Comparison of ENCODE assay signal across 8 cellular contexts in genomic region chr21:14382835-14383595, GRCh38. TPM values are rescaled to one million over a fixed set of nuclear protein-coding genes. Genes with fewer than 3 reads are reported as not detected.
DNase-seq lines count a peak whose midpoint lies in the region; ATAC-seq, FAIRE-seq and TF ChIP-seq lines count a peak whose summit lies in the region.

Gene HSPA13 (minus strand): TSS chr21:14383146. CDS start chr21:14383119, 27 bp downstream.

- DNase-seq in GM12865 (ENCODE audit: low read depth) (peak; percentile 100), NCI-H1417 (lab: John Stamatoyannopoulos, UW) (peak; percentile 99 to 100 (median 100)), T follicular helper cell (ENCODE audit: low read depth) (peak; percentile 99), adipocyte (ENCODE audit: low read depth) (peak; percentile 100), Right ventricle myocardium superior (peak; percentile 100), pancreas (peak; percentile 94 to 100 (median 98)), tibial artery (peak; percentile 100)

- ATAC-seq in HG02759 (IDR thresholded peaks at IDR 0.05; ENCODE audit: unreplicated experiment) (peak; percentile 98), Right ventricle myocardium superior (ENCODE audit: poor library complexity) (peak; percentile 100), pancreas (peak; percentile 97 to 99 (median 98))

- H3K4me3 ChIP-seq in GM12865 (ENCODE audit: low read depth, low read length) (peak within 1 kb of the TSS; percentile 90), adipocyte (ENCODE audit: low read length) (peak within 1 kb of the TSS; percentile 99), pancreas (peak within 1 kb of the TSS; percentile 56 to 83 (median 76)), tibial artery (peak within 1 kb of the TSS; percentile 67 to 81)

- peaks cover 6% of the 10 kb centered on the region for H3K36me3 ChIP-seq in adipocyte (ENCODE audit: control insufficient read depth, insufficient read depth, low read length, severe bottlenecking)
- peaks cover 0 to under 1% (median 0%) of the 10 kb centered on the region in 3 donors for H3K36me3 ChIP-seq in pancreas
- H3K36me3 ChIP-seq in tibial artery: peaks cover 2 to 7% (median 7%) of the 10 kb centered on the region in 3 donors

- H3K27me3 ChIP-seq in adipocyte (replicated peaks; ENCODE audit: control insufficient read depth, insufficient read depth, low read length) (no peaks in the 10 kb centered on the region), pancreas (no peaks in the 10 kb centered on the region), tibial artery (no peaks in the 10 kb centered on the region)

- H3K9me3 ChIP-seq in adipocyte (ENCODE audit: control insufficient read depth, low read length): no peaks in the 10 kb centered on the region
- H3K9me3 ChIP-seq in pancreas: no peaks in the 10 kb centered on the region
- no peaks in the 10 kb centered on the region for H3K9me3 ChIP-seq in tibial artery

- 0% methylated on average over 46 of the region's 46 CpGs for WGBS in pancreas, 2 donors

- intact Hi-C loops in Right ventricle myocardium superior (cut with DNase I) (no loop called here), pancreas (cut with DNase I) (no loop called here), tibial artery (cut with DNase I; ENCODE audit: low total_unique reads) (loop anchor here (10.0 kb wide), 1 partner anchor 682 kb away; the partner anchor contains the start of gene NRIP1)

- peak within 1 kb of the TSS; percentile 94 for H3K9ac ChIP-seq in adipocyte (ENCODE audit: low read length)

- H3K27ac ChIP-seq in pancreas (peak within 1 kb of the TSS; percentile 57 to 71 (median 63)), tibial artery (peak within 1 kb of the TSS; percentile 90 to 92)

- TF ChIP-seq CTCF in GM12865 (IDR thresholded peaks at IDR 0.05; ENCODE audit: insufficient read depth, low read depth, low read length, missing control alignments) (no peak), pancreas (IDR thresholded peaks at IDR 0.05) (no peak), tibial artery (IDR thresholded peaks at IDR 0.05) (no peak)

- peak; percentile 98 for FAIRE-seq in pancreas (lab: Jason Lieb, UNC)

- H3K4me1 ChIP-seq in adipocyte (ENCODE audit: control insufficient read depth, insufficient read depth, low read length) (peaks cover 14% of the 10 kb centered on the region), pancreas (peaks cover 3 to 13% (median 12%) of the 10 kb centered on the region in 3 donors), tibial artery (peaks cover 0 to 28% (median 21%) of the 10 kb centered on the region in 4 donors)

RNA-seq across cellular contexts. Expression of gene HSPA13, which starts in this region (rescaled TPM):
- total RNA-seq in Right ventricle myocardium superior (10.8 TPM), pancreas (10 to 100 TPM in 4 of 6 donors, 1 to 10 TPM in 2; 7.0 to 22.7 (median 14.0) TPM)
- polyA plus RNA-seq in pancreas: 10 to 100 TPM in 1 of 2 donors, 1 to 10 TPM in 1; 3.1 to 14.2 TPM

Comparison
In these comparisons a context has a peak if more than half of its experiments do, and no peak if none do; other contexts are left out.
1. Peak in every context shown above with its lines: DNase-seq, ATAC-seq, H3K4me3 ChIP-seq and H3K27ac ChIP-seq.